Comparison of ENCODE assay signal across 1 cellular context in genomic region chr4:154417358-154417673, GRCh38.
TF ChIP-seq lines count a peak whose summit lies in the region.

No MANE protein-coding gene starts in this region.

TF ChIP-seq in GM12878, 131 proteins besides CTCF, POLR2A, EP300 and RAD21 (continued from another document):
- TF ChIP-seq HSF1 (IDR thresholded peaks at IDR 0.05; ENCODE audit: low read depth, low read length) (no peak), DPF2 (IDR thresholded peaks at IDR 0.05) (no peak), MEF2A (IDR thresholded peaks at IDR 0.05; ENCODE audit: insufficient read depth, low read depth, low read length) (no peak), TCF7 (IDR thresholded peaks at IDR 0.05; ENCODE audit: borderline replicate concordance) (no peak), CUX1 (IDR thresholded peaks at IDR 0.05; ENCODE audit: insufficient replicate concordance, low read depth, low read length) (no peak), ZNF217 (IDR thresholded peaks at IDR 0.05) (no peak), IRF3 (IDR thresholded peaks at IDR 0.05) (no peak), SKIL (IDR thresholded peaks at IDR 0.05; ENCODE audit: low read depth, poor library complexity, severe bottlenecking) (no peak), ZBTB40 (IDR thresholded peaks at IDR 0.05; ENCODE audit: borderline replicate concordance) (no peak)
TF ChIP-seq in GM12878: peak in this region for 0.
